Comparison of ENCODE assay signal across 13 cellular contexts in the genomic region with DNA sequence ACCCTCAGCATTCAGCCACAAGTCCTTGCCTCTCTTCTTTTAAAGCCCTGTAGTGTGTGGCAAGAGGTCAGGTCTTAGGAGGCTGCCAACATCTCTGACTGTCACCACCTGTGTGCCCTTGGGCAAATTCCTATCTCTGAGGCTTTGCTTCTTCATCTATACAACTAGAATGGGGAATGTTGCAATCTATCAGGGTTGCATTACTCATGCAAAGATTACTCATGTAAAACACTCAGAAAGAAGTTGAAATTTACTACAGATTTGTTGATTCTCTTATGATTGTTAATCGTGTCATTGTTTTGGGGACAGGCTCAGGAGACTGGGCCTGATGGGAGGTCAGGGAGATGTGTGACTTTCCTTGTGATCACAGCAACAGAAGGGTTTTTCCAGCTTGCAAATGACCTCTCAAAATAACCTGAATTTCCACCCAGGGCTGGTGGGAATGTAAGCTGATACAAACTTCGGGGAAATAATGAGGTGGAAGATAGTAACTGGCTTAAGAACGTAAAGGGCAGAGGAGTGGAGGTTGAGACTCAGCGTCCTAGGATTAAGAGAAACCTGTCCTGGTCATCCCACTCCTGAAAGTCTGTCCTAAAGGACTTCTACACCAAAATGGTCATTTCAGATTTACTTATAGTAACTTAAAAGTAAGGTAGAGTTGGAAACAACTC. TPM values are rescaled to one million over a fixed set of nuclear protein-coding genes. Genes with fewer than 3 reads are reported as not detected.
DNase-seq lines count a peak whose midpoint lies in the region; ATAC-seq, FAIRE-seq and TF ChIP-seq lines count a peak whose summit lies in the region.
"Had no signal": no experiment of that assay in that cellular context is flagged by ENCODE, and none has a peak within 500 bp of the region (broad histone marks: within the 10 kb centered on the region; RNA-seq: fewer than 3 reads in every experiment).

No MANE protein-coding gene starts in this region.

- ATAC-seq in A549 (peak; percentile 94 to 100), upper lobe of right lung (no peak)

- H3K27ac Mint-ChIP-seq in HFFc6 = peak overlapping the region; percentile 93

- peak overlapping the region; percentile 76 for H3K4me2 ChIP-seq in A549

- H3K36me3 Mint-ChIP-seq in HFFc6 (ENCODE audit: low read depth) = peaks cover 14% of the 10 kb centered on the region

- H3K27ac ChIP-seq in A549 (peak overlapping the region; percentile 78 to 86), esophagus squamous epithelium (no peak overlapping the region), upper lobe of right lung (no peak overlapping the region)
- H3K27ac ChIP-seq: SK-N-MC had no signal

- FAIRE-seq in A549 (lab: Jason Lieb, UNC) = peak; percentile 88

- H3K9me3 Mint-ChIP-seq in HFFc6 = peaks cover 9% of the 10 kb centered on the region

- peak overlapping the region; percentile 72 for H3K4me3 Mint-ChIP-seq in HFFc6

- TF ChIP-seq EP300 in A549 (IDR thresholded peaks at IDR 0.05) = peak; percentile 53 to 67; a peak in 3 of 5 replicates

- H3K9me3 ChIP-seq in A549 = no peaks in the 10 kb centered on the region
- H3K9me3 ChIP-seq in esophagus squamous epithelium = no peaks in the 10 kb centered on the region
- no peaks in the 10 kb centered on the region for H3K9me3 ChIP-seq in upper lobe of right lung

- peaks cover 28% of the 10 kb centered on the region for H3K4me1 Mint-ChIP-seq in HFFc6 (ENCODE audit: low read depth)

- TF ChIP-seq CTCF in A549 (IDR thresholded peaks at IDR 0.05) = no peak
- TF ChIP-seq CTCF in HFFc6 (IDR thresholded peaks at IDR 0.05) = no peak
- no peak for TF ChIP-seq CTCF in fibroblast of the aortic adventitia (IDR thresholded peaks at IDR 0.05; ENCODE audit: insufficient read depth, low read length)
- TF ChIP-seq CTCF in esophagus squamous epithelium (IDR thresholded peaks at IDR 0.05) = no peak
- TF ChIP-seq CTCF in upper lobe of right lung (IDR thresholded peaks at IDR 0.05) = no peak

- peaks cover 15% of the 10 kb centered on the region for H3K4me1 ChIP-seq in A549
- peaks cover 0 to 12% (median 0%) of the 10 kb centered on the region in 3 donors for H3K4me1 ChIP-seq in esophagus squamous epithelium
- H3K4me1 ChIP-seq in upper lobe of right lung = no peaks in the 10 kb centered on the region

- H3K36me3 ChIP-seq in esophagus squamous epithelium (no peaks in the 10 kb centered on the region), upper lobe of right lung (no peaks in the 10 kb centered on the region)

- WGBS in A549 (ENCODE audit: missing lambda C conversion rate) = 4% methylated on average over 4 of the region's 4 CpGs
- 20 to 35% methylated on average over 4 of the region's 4 CpGs for WGBS in esophagus squamous epithelium, 2 donors

- H3K4me3 ChIP-seq in A549 (no peak overlapping the region), fibroblast of the aortic adventitia (ENCODE audit: low read depth, low read length) (no peak overlapping the region), esophagus squamous epithelium (no peak overlapping the region), upper lobe of right lung (no peak overlapping the region)
- H3K4me3 ChIP-seq: SK-N-MC had no signal

- TF ChIP-seq POLR2A in A549 (IDR thresholded peaks at IDR 0.05; ENCODE audit: low read length) = no peak
- TF ChIP-seq POLR2A in esophagus squamous epithelium (IDR thresholded peaks at IDR 0.05) = no peak

- POLR2A ChIA-PET in A549 (lab: Yijun Ruan, JAX) = no interaction called here

- intact Hi-C loops in esophagus squamous epithelium (cut with DNase I) (no loop called here), upper lobe of right lung (cut with DNase I) (no loop called here)

- no peak; a peak in 1 of 5 replicates for TF ChIP-seq RAD21 in A549 (conservative IDR thresholded peaks at IDR 0.05 in 1 of 2, IDR thresholded peaks at IDR 0.05 in 1 of 2)

- DNase-seq in A549 (ENCODE audit: low read depth in 1 of 2, low spot score in 1 of 2) (peak; percentile 66 to 83), HFFc6 (peak; percentile 95), SW 1271 (lab: John Stamatoyannopoulos, UW) (peak; percentile 76 to 92), fibroblast of the aortic adventitia (ENCODE audit: low read depth) (peak; percentile 90), NCI-H1105 treated with DMSO at 0.1 percent for 48 hours (lab: John Stamatoyannopoulos, UW) (no peak), esophagus squamous epithelium (lab: John Stamatoyannopoulos, UW) (no peak), NCI-H748 treated with DMSO at 0.1 percent for 48 hours (lab: John Stamatoyannopoulos, UW) (no peak), upper lobe of right lung (no peak)
- DNase-seq: C1 segment of cervical spinal cord; stimulated activated CD4-positive, alpha-beta T cell treated with anti-CD3 and anti-CD28 coated beads, Interleukin-12 subunit alpha, Interleukin-12 subunit beta, amount 100 ng/mL, for 4 hours had no signal

- H3K27me3 ChIP-seq in esophagus squamous epithelium = peaks cover 0 to 70% (median 0%) of the 10 kb centered on the region in 4 donors
- no peaks in the 10 kb centered on the region for H3K27me3 ChIP-seq in upper lobe of right lung

- CTCF ChIA-PET in A549 (lab: Yijun Ruan, JAX) = interaction anchor here (1.8 kb wide), 1 partner anchor 16 kb away, joined by 5 read pairs; no protein-coding TSS in a partner anchor

- no peaks in the 10 kb centered on the region; the same call in 1 of the 2 replicates for H3K27me3 Mint-ChIP-seq in HFFc6 (ENCODE audit: insufficient read depth)

TF ChIP-seq in A549, 52 proteins besides CTCF, POLR2A, EP300 and RAD21 (continues in another document):
- peak; percentile 69; the same call in 1 of the 2 replicates for TF ChIP-seq HES2 (IDR thresholded peaks at IDR 0.05)
- no peak for TF ChIP-seq KDM5A (IDR thresholded peaks at IDR 0.05)
- TF ChIP-seq JUNB (IDR thresholded peaks at IDR 0.05) = peak; percentile 97
- TF ChIP-seq, protein P1, sequence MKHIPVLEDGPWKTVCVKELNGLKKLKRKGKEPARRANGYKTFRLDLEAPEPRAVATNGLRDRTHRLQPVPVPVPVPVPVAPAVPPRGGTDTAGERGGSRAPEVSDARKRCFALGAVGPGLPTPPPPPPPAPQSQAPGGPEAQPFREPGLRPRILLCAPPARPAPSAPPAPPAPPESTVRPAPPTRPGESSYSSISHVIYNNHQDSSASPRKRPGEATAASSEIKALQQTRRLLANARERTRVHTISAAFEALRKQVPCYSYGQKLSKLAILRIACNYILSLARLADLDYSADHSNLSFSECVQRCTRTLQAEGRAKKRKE (CRISPR knock-in tag; IDR thresholded peaks at IDR 0.05; ENCODE audit: low read depth) = no peak
- TF ChIP-seq E2F6 (IDR thresholded peaks at IDR 0.05; ENCODE audit: borderline replicate concordance, low read depth) = no peak
- no peak for TF ChIP-seq ZSCAN20 (CRISPR knock-in tag; IDR thresholded peaks at IDR 0.05)
- TF ChIP-seq MAX (IDR thresholded peaks at IDR 0.05) = peak; percentile 60
- TF ChIP-seq SMC3 (IDR thresholded peaks at IDR 0.05) = peak; percentile 35; the same call in 2 of the 3 replicates
- TF ChIP-seq FOSL2 (IDR thresholded peaks at IDR 0.05) = peak; percentile 93
- peak; percentile 90 for TF ChIP-seq FOSL2 (CRISPR knock-in tag; IDR thresholded peaks at IDR 0.05)
- no peak for TF ChIP-seq MYC (IDR thresholded peaks at IDR 0.05; ENCODE audit: borderline replicate concordance, low read length)
- TF ChIP-seq PBX3 (IDR thresholded peaks at IDR 0.05) = 0 out of 2 replicates have a peak, but pooled peaks have one; percentile 31
- peak; percentile 85 for TF ChIP-seq GATA3 (IDR thresholded peaks at IDR 0.05; ENCODE audit: borderline replicate concordance)
- TF ChIP-seq CEBPB (IDR thresholded peaks at IDR 0.05) = peak; percentile 94 to 98
- no peak for TF ChIP-seq RFX5 (IDR thresholded peaks at IDR 0.05)
- TF ChIP-seq CBX2 (IDR thresholded peaks at IDR 0.05; ENCODE audit: borderline replicate concordance, low read depth) = no peak

RNA-seq across cellular contexts. Expression of gene SIGLEC15, which starts 32.0 kb away (rescaled TPM):
- not detected in 2 replicates for polyA plus RNA-seq in A549 (2011; rRNA removed)
- 0.01 TPM in 1 of 2 replicates, not detected in the other for polyA plus RNA-seq in A549 (2012; cell fraction: cytosol; rRNA removed)
- 0.02 and 0.04 TPM in 2 replicates for polyA plus RNA-seq in A549 (2012; cell fraction: nucleus; rRNA removed)
- not detected in 3 replicates for polyA plus RNA-seq in A549 (2017; fragmentation: RNase III; extraction: RNeasy Plus Mini Kit Qiagen cat#74134 plus additional on column Dnase treatment)
- polyA minus RNA-seq in A549 (2011; rRNA and poly(A)+ RNA removed) = not detected in 2 replicates
- under 1 TPM; 0.40 to 0.91 (median 0.61) TPM for total RNA-seq in HFFc6 (2021; fragmentation: NEBNext Ultra II Directional; extraction: Animal tissue kit (Norgen Biotek cat#: 25700))
- total RNA-seq in fibroblast of the aortic adventitia (ENCODE audit: low replicate concordance) = 8.4 TPM in 1 of 2 replicates, not detected in the other
- not detected for total RNA-seq in esophagus squamous epithelium
- 0.32 TPM for total RNA-seq in upper lobe of right lung
- total RNA-seq: lung microvascular endothelial cell, temporal lobe had no signal

Comparison
In these comparisons a context has a peak if more than half of its experiments do, and no peak if none do; other contexts are left out.
1. DNase-seq: peak in A549 (2 of 2), HFFc6 (single experiment), SW 1271 (2 of 2) and fibroblast of the aortic adventitia (single experiment); none in NCI-H1105 treated with DMSO at 0.1 percent for 48 hours (single experiment), esophagus squamous epithelium (single experiment), NCI-H748 treated with DMSO at 0.1 percent for 48 hours (single experiment) and upper lobe of right lung (single experiment).
2. H3K27ac ChIP-seq: peak in A549 (2 of 2); none in esophagus squamous epithelium (0 of 4) and upper lobe of right lung (single experiment).